Comparison of ENCODE assay signal across 34 cellular contexts in genomic region chr7:151229249-151229648, GRCh38. TPM values are rescaled to one million over a fixed set of nuclear protein-coding genes. Genes with fewer than 3 reads are reported as not detected.
"Had no signal": no experiment of that assay in that cellular context is flagged by ENCODE, and none has a peak within 500 bp of the region (broad histone marks: within the 10 kb centered on the region; RNA-seq: fewer than 3 reads in every experiment).

No MANE protein-coding gene starts in this region.

- H3K27me3 Mint-ChIP-seq: activated CD4-positive, alpha-beta memory T cell treated with anti-CD3 and anti-CD28 coated beads, Interleukin-2, amount 10 ng/mL, durations not matched to agents 7 days and 5 days; activated CD4-positive, alpha-beta T cell treated with anti-CD3 and anti-CD28 coated beads, Interleukin-2, amount 10 ng/mL, durations not matched to agents 7 days and 5 days; activated T-cell treated with anti-CD3 and anti-CD28 coated beads, Interleukin-2, amount 50 U/mL, for 24 hours; central memory CD8-positive, alpha-beta T cell had no signal

- H3K9me3 Mint-ChIP-seq: activated CD4-positive, alpha-beta memory T cell treated with anti-CD3 and anti-CD28 coated beads, Interleukin-2, amount 10 ng/mL, durations not matched to agents 7 days and 5 days; activated CD4-positive, alpha-beta T cell treated with anti-CD3 and anti-CD28 coated beads, Interleukin-2, amount 10 ng/mL, durations not matched to agents 7 days and 5 days; activated naive CD4-positive, alpha-beta T cell treated with anti-CD3 and anti-CD28 coated beads, Interleukin-2, amount 10 ng/mL, durations not matched to agents 7 days and 5 days; activated naive CD4-positive, alpha-beta T cell treated with anti-CD3 and anti-CD28 coated beads, Interleukin-2, amount 50 U/mL, for 72 hours; activated naive CD8-positive, alpha-beta T cell treated with anti-CD3 and anti-CD28 coated beads, Interleukin-2, amount 10 ng/mL, durations not matched to agents 7 days and 5 days; activated T-cell treated with anti-CD3 and anti-CD28 coated beads, Interleukin-2, amount 50 U/mL, for 24 hours; activated T-cell treated with anti-CD3 and anti-CD28 coated beads, Interleukin-2, amount 50 U/mL, for 72 hours; brain; central memory CD8-positive, alpha-beta T cell; WTC11 had no signal

- DNase-seq: activated CD4-positive, alpha-beta memory T cell treated with anti-CD3 and anti-CD28 coated beads, Interleukin-2, amount 10 ng/mL, durations not matched to agents 7 days and 5 days; activated CD4-positive, alpha-beta T cell treated with anti-CD3 and anti-CD28 coated beads for 1 hour; activated CD4-positive, alpha-beta T cell treated with anti-CD3 and anti-CD28 coated beads for 4 hours; activated CD4-positive, alpha-beta T cell treated with anti-CD3 and anti-CD28 coated beads, Interleukin-2, amount 10 ng/mL, durations not matched to agents 7 days and 5 days; activated CD4-positive, alpha-beta T cell treated with anti-CD3 and anti-CD28 coated beads, Interleukin-2, amount 50 U/mL, for 4 hours; activated CD8-positive, alpha-beta memory T cell treated with anti-CD3 and anti-CD28 coated beads, Interleukin-2, amount 50 U/mL, for 48 hours; activated gamma-delta T cell; activated naive CD4-positive, alpha-beta T cell; activated naive CD4-positive, alpha-beta T cell treated with anti-CD3 and anti-CD28 coated beads, Interleukin-2, amount 10 ng/mL, durations not matched to agents 7 days and 5 days; activated naive CD8-positive, alpha-beta T cell treated with anti-CD3 and anti-CD28 coated beads, Interleukin-2, amount 10 ng/mL, durations not matched to agents 7 days and 5 days; activated T-cell treated with anti-CD3 and anti-CD28 coated beads for 4 hours; activated T-cell treated with anti-CD3 and anti-CD28 coated beads, Interleukin-2, amount 50 U/mL, for 24 hours; activated T-cell treated with anti-CD3 and anti-CD28 coated beads, Interleukin-2, amount 50 U/mL, for 72 hours; cortex of kidney; dermis blood vessel endothelial cell; effector CD8-positive, alpha-beta T cell; esophagus squamous epithelium; foreskin melanocyte; T-helper 1 cell; T-helper 2 cell had no signal

- H3K27me3 ChIP-seq: ascending aorta, breast epithelium, cardiac muscle cell, esophagus squamous epithelium, gastroesophageal sphincter had no signal

- H3K9me3 ChIP-seq: ascending aorta, breast epithelium, esophagus squamous epithelium, gastroesophageal sphincter had no signal

- H3K4me3 Mint-ChIP-seq: activated naive CD8-positive, alpha-beta T cell treated with anti-CD3 and anti-CD28 coated beads, Interleukin-2, amount 10 ng/mL, durations not matched to agents 7 days and 5 days; activated T-cell treated with anti-CD3 and anti-CD28 coated beads, Interleukin-2, amount 50 U/mL, for 24 hours; activated T-cell treated with anti-CD3 and anti-CD28 coated beads, Interleukin-2, amount 50 U/mL, for 72 hours; central memory CD8-positive, alpha-beta T cell had no signal

- H3K27ac Mint-ChIP-seq: activated CD4-positive, alpha-beta memory T cell treated with anti-CD3 and anti-CD28 coated beads, Interleukin-2, amount 10 ng/mL, durations not matched to agents 7 days and 5 days; activated CD4-positive, alpha-beta T cell treated with anti-CD3 and anti-CD28 coated beads, Interleukin-2, amount 10 ng/mL, durations not matched to agents 7 days and 5 days; activated naive CD4-positive, alpha-beta T cell treated with anti-CD3 and anti-CD28 coated beads, Interleukin-2, amount 10 ng/mL, durations not matched to agents 7 days and 5 days; activated naive CD4-positive, alpha-beta T cell treated with anti-CD3 and anti-CD28 coated beads, Interleukin-2, amount 50 U/mL, for 72 hours; activated naive CD8-positive, alpha-beta T cell treated with anti-CD3 and anti-CD28 coated beads, Interleukin-2, amount 10 ng/mL, durations not matched to agents 7 days and 5 days; activated T-cell treated with anti-CD3 and anti-CD28 coated beads, Interleukin-2, amount 50 U/mL, for 24 hours; activated T-cell treated with anti-CD3 and anti-CD28 coated beads, Interleukin-2, amount 50 U/mL, for 72 hours; WTC11 had no signal

- H3K36me3 ChIP-seq: breast epithelium had no signal

- H3K4me3 ChIP-seq: ascending aorta, breast epithelium, cardiac muscle cell, esophagus squamous epithelium, gastroesophageal sphincter had no signal

- H3K27ac ChIP-seq: ascending aorta, breast epithelium, epithelial cell of prostate had no signal

- ATAC-seq: activated naive CD4-positive, alpha-beta T cell treated with anti-CD3 and anti-CD28 coated beads, Interleukin-2, amount 50 U/mL, for 72 hours; activated T-cell treated with anti-CD3 and anti-CD28 coated beads, Interleukin-2, amount 50 U/mL, for 72 hours; gastroesophageal sphincter; WTC11 had no signal

RNA-seq across cellular contexts. Expression of gene H2BK1, which starts 19.0 kb away (rescaled TPM):
- total RNA-seq: activated CD4-positive, alpha-beta memory T cell treated with anti-CD3 and anti-CD28 coated beads, Interleukin-2, amount 10 ng/mL, durations not matched to agents 7 days and 5 days; activated CD4-positive, alpha-beta T cell treated with anti-CD3 and anti-CD28 coated beads, Interleukin-2, amount 10 ng/mL, durations not matched to agents 7 days and 5 days; ascending aorta; breast epithelium; cardiac muscle cell; cerebellum; dermis blood vessel endothelial cell; endothelial cell of umbilical vein; esophagus squamous epithelium; fibroblast of lung; fibroblast of villous mesenchyme; gastroesophageal sphincter; glomerular endothelial cell had no signal

RNA-seq across cellular contexts. Expression of gene ASB10, which starts 42.2 kb away (rescaled TPM):
- total RNA-seq: activated CD4-positive, alpha-beta memory T cell treated with anti-CD3 and anti-CD28 coated beads, Interleukin-2, amount 10 ng/mL, durations not matched to agents 7 days and 5 days; activated CD4-positive, alpha-beta T cell treated with anti-CD3 and anti-CD28 coated beads, Interleukin-2, amount 10 ng/mL, durations not matched to agents 7 days and 5 days; activated naive CD4-positive, alpha-beta T cell treated with anti-CD3 and anti-CD28 coated beads, Interleukin-2, amount 50 U/mL, for 72 hours; activated naive CD8-positive, alpha-beta T cell treated with anti-CD3 and anti-CD28 coated beads, Interleukin-2, amount 10 ng/mL, durations not matched to agents 7 days and 5 days; activated T-cell treated with anti-CD3 and anti-CD28 coated beads, Interleukin-2, amount 50 U/mL, for 72 hours; ascending aorta; breast epithelium; cerebellum; dermis blood vessel endothelial cell; endothelial cell of umbilical vein; esophagus squamous epithelium; fibroblast of lung; fibroblast of villous mesenchyme; gastroesophageal sphincter; glomerular endothelial cell; WTC11 had no signal
